In the genomic region with DNA sequence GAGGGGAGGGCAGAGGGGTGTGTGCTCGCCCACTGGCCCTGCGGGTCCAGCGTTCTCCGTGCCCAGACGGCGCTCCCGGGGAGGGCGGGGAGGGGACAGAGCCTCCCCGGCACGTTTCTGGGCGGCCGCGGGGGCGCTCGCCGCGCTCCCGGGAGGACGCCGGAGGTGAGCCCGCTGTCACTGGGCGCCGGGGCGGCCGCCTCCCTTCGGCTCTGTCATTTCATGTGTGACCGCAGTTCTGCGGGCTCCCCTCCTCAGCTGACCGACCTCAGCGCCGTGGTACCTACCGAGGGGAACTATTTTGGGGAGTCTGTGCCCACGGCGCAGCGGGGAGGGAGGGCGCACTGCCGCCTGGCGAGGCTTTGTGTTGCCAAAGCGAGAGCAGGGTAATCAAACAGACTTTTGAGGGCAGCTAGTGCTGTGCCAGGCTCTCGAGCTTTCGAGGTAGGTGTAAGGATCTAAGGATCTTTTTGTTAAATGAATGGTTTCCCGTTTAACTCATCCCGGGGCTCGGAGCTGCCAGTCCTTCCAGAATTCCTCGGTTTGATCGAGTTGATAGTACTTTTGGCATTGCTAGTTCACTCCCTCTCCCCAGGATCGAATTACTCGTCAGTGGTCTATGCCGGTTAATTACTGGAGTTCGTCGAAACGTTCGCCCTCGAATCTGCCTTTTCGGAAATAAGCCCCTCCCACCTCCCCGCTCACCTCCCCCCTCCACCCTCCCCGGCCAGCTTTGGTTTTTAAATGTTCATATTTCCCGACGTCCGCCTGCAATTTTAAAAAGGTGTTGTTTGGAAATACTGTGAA, we compare ENCODE assay signal across 1 cellular context.
TF ChIP-seq lines count a peak whose summit lies in the region.

No MANE protein-coding gene starts in this region.

TF ChIP-seq in HEK293, 187 proteins besides CTCF, POLR2A, EP300 and RAD21 (continued from another document and continues in another):
- TF ChIP-seq ZSCAN30 (tag by site-specific recombination; IDR thresholded peaks at IDR 0.05) (0 out of 2 replicates have a peak, but pooled peaks have one; percentile 26), ZNF140 (tag by site-specific recombination; IDR thresholded peaks at IDR 0.05) (no peak), KLF9 (tag by site-specific recombination; IDR thresholded peaks at IDR 0.05; ENCODE audit: low read depth) (peak; percentile 51), ZFP69B (tag by site-specific recombination; IDR thresholded peaks at IDR 0.05) (0 out of 2 replicates have a peak, but pooled peaks have one; percentile 41), ZNF2 (tag by site-specific recombination; IDR thresholded peaks at IDR 0.05) (no peak), WT1 (tag by site-specific recombination; IDR thresholded peaks at IDR 0.05) (peak; percentile 66; the same call in 1 of the 2 replicates), ZNF169 (tag by site-specific recombination; IDR thresholded peaks at IDR 0.05) (no peak), ZBTB7A (tag by site-specific recombination; IDR thresholded peaks at IDR 0.05; ENCODE audit: low read depth) (0 out of 2 replicates have a peak, but pooled peaks have one; percentile 27), ZNF221 (tag by site-specific recombination; IDR thresholded peaks at IDR 0.05; ENCODE audit: borderline replicate concordance) (no peak), ZNF555 (tag by site-specific recombination; conservative IDR thresholded peaks at IDR 0.05) (no peak), ZNF112 (tag by site-specific recombination; IDR thresholded peaks at IDR 0.05) (no peak), ZIC2 (tag by site-specific recombination; IDR thresholded peaks at IDR 0.05) (peak; percentile 66), OSR2 (tag by site-specific recombination; IDR thresholded peaks at IDR 0.05) (no peak), GLIS2 (tag by site-specific recombination; IDR thresholded peaks at IDR 0.05) (peak; percentile 87; the same call in 1 of the 2 replicates), SETDB1 (IDR thresholded peaks at IDR 0.05; ENCODE audit: insufficient read length, low read length) (no peak), ZNF24 (tag by site-specific recombination; IDR thresholded peaks at IDR 0.05) (peak; percentile 31; the same call in 1 of the 2 replicates), ZNF146 (tag by site-specific recombination; IDR thresholded peaks at IDR 0.05) (no peak), ZNF223 (tag by site-specific recombination; IDR thresholded peaks at IDR 0.05) (no peak), GLI4 (tag by site-specific recombination; IDR thresholded peaks at IDR 0.05) (no peak), ZNF571 (tag by site-specific recombination; IDR thresholded peaks at IDR 0.05) (no peak), YY1 (tag by site-specific recombination; IDR thresholded peaks at IDR 0.05) (no peak), BCL11B (tag by site-specific recombination; IDR thresholded peaks at IDR 0.05; ENCODE audit: low read depth) (no peak), ZNF214 (tag by site-specific recombination; IDR thresholded peaks at IDR 0.05; ENCODE audit: borderline replicate concordance) (no peak), ZNF837 (tag by site-specific recombination; IDR thresholded peaks at IDR 0.05) (no peak), ZNF530 (tag by site-specific recombination; IDR thresholded peaks at IDR 0.05; ENCODE audit: low read depth) (no peak), ZNF391 (tag by site-specific recombination; IDR thresholded peaks at IDR 0.05; ENCODE audit: borderline replicate concordance, low read depth) (no peak), ZNF274 (IDR thresholded peaks at IDR 0.05; ENCODE audit: low read length) (no peak), ZNF274 (tag by site-specific recombination; IDR thresholded peaks at IDR 0.05; ENCODE audit: borderline replicate concordance) (no peak), ZNF621 (tag by site-specific recombination; IDR thresholded peaks at IDR 0.05) (no peak), ZNF211 (tag by site-specific recombination; IDR thresholded peaks at IDR 0.05; ENCODE audit: low read depth) (no peak), ZNF791 (tag by site-specific recombination; IDR thresholded peaks at IDR 0.05) (no peak), ZNF843 (tag by site-specific recombination; IDR thresholded peaks at IDR 0.05) (no peak; the same call in 1 of the 2 replicates), ZFP3 (tag by site-specific recombination; IDR thresholded peaks at IDR 0.05; ENCODE audit: low read depth) (no peak), ZBTB20 (tag by site-specific recombination; IDR thresholded peaks at IDR 0.05) (peak; percentile 69; the same call in 1 of the 2 replicates), ZNF202 (tag by site-specific recombination; IDR thresholded peaks at IDR 0.05; ENCODE audit: borderline replicate concordance) (no peak), ZNF366 (tag by site-specific recombination; conservative IDR thresholded peaks at IDR 0.05) (peak; percentile 42; the same call in 1 of the 2 replicates), ZFHX2 (tag by site-specific recombination; conservative IDR thresholded peaks at IDR 0.05) (peak; percentile 68; the same call in 1 of the 2 replicates), ZNF707 (tag by site-specific recombination; IDR thresholded peaks at IDR 0.05) (no peak), ZBTB48 (tag by site-specific recombination; IDR thresholded peaks at IDR 0.05) (no peak), ZNF10 (tag by site-specific recombination; IDR thresholded peaks at IDR 0.05) (peak; percentile 93), KLF16 (tag by site-specific recombination; IDR thresholded peaks at IDR 0.05) (no peak), SCRT1 (tag by site-specific recombination; IDR thresholded peaks at IDR 0.05; ENCODE audit: borderline replicate concordance) (no peak), ZNF138 (tag by site-specific recombination; IDR thresholded peaks at IDR 0.05; ENCODE audit: borderline replicate concordance) (no peak)
- TF ChIP-seq, protein P1, sequence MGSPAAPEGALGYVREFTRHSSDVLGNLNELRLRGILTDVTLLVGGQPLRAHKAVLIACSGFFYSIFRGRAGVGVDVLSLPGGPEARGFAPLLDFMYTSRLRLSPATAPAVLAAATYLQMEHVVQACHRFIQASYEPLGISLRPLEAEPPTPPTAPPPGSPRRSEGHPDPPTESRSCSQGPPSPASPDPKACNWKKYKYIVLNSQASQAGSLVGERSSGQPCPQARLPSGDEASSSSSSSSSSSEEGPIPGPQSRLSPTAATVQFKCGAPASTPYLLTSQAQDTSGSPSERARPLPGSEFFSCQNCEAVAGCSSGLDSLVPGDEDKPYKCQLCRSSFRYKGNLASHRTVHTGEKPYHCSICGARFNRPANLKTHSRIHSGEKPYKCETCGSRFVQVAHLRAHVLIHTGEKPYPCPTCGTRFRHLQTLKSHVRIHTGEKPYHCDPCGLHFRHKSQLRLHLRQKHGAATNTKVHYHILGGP (tag by site-specific recombination; IDR thresholded peaks at IDR 0.05): peak; percentile 30; the same call in 1 of the 2 replicates
- TF ChIP-seq, protein P2, sequence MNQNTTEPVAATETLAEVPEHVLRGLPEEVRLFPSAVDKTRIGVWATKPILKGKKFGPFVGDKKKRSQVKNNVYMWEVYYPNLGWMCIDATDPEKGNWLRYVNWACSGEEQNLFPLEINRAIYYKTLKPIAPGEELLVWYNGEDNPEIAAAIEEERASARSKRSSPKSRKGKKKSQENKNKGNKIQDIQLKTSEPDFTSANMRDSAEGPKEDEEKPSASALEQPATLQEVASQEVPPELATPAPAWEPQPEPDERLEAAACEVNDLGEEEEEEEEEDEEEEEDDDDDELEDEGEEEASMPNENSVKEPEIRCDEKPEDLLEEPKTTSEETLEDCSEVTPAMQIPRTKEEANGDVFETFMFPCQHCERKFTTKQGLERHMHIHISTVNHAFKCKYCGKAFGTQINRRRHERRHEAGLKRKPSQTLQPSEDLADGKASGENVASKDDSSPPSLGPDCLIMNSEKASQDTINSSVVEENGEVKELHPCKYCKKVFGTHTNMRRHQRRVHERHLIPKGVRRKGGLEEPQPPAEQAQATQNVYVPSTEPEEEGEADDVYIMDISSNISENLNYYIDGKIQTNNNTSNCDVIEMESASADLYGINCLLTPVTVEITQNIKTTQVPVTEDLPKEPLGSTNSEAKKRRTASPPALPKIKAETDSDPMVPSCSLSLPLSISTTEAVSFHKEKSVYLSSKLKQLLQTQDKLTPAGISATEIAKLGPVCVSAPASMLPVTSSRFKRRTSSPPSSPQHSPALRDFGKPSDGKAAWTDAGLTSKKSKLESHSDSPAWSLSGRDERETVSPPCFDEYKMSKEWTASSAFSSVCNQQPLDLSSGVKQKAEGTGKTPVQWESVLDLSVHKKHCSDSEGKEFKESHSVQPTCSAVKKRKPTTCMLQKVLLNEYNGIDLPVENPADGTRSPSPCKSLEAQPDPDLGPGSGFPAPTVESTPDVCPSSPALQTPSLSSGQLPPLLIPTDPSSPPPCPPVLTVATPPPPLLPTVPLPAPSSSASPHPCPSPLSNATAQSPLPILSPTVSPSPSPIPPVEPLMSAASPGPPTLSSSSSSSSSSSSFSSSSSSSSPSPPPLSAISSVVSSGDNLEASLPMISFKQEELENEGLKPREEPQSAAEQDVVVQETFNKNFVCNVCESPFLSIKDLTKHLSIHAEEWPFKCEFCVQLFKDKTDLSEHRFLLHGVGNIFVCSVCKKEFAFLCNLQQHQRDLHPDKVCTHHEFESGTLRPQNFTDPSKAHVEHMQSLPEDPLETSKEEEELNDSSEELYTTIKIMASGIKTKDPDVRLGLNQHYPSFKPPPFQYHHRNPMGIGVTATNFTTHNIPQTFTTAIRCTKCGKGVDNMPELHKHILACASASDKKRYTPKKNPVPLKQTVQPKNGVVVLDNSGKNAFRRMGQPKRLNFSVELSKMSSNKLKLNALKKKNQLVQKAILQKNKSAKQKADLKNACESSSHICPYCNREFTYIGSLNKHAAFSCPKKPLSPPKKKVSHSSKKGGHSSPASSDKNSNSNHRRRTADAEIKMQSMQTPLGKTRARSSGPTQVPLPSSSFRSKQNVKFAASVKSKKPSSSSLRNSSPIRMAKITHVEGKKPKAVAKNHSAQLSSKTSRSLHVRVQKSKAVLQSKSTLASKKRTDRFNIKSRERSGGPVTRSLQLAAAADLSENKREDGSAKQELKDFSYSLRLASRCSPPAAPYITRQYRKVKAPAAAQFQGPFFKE (tag by site-specific recombination; IDR thresholded peaks at IDR 0.05; ENCODE audit: borderline replicate concordance): no peak
- TF ChIP-seq, protein P3, sequence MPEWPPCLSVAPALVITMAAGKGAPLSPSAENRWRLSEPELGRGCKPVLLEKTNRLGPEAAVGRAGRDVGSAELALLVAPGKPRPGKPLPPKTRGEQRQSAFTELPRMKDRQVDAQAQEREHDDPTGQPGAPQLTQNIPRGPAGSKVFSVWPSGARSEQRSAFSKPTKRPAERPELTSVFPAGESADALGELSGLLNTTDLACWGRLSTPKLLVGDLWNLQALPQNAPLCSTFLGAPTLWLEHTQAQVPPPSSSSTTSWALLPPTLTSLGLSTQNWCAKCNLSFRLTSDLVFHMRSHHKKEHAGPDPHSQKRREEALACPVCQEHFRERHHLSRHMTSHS (tag by site-specific recombination; IDR thresholded peaks at IDR 0.05): no peak
- TF ChIP-seq, protein P4, sequence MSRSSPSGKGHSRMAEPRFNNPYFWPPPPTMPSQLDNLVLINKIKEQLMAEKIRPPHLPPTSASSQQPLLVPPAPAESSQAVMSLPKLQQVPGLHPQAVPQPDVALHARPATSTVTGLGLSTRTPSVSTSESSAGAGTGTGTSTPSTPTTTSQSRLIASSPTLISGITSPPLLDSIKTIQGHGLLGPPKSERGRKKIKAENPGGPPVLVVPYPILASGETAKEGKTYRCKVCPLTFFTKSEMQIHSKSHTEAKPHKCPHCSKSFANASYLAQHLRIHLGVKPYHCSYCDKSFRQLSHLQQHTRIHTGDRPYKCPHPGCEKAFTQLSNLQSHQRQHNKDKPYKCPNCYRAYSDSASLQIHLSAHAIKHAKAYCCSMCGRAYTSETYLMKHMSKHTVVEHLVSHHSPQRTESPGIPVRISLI (tag by site-specific recombination; IDR thresholded peaks at IDR 0.05): no peak
- TF ChIP-seq, protein P5, sequence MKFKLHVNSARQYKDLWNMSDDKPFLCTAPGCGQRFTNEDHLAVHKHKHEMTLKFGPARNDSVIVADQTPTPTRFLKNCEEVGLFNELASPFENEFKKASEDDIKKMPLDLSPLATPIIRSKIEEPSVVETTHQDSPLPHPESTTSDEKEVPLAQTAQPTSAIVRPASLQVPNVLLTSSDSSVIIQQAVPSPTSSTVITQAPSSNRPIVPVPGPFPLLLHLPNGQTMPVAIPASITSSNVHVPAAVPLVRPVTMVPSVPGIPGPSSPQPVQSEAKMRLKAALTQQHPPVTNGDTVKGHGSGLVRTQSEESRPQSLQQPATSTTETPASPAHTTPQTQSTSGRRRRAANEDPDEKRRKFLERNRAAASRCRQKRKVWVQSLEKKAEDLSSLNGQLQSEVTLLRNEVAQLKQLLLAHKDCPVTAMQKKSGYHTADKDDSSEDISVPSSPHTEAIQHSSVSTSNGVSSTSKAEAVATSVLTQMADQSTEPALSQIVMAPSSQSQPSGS (tag by site-specific recombination; IDR thresholded peaks at IDR 0.05; ENCODE audit: low read depth): no peak
- TF ChIP-seq, protein P6, sequence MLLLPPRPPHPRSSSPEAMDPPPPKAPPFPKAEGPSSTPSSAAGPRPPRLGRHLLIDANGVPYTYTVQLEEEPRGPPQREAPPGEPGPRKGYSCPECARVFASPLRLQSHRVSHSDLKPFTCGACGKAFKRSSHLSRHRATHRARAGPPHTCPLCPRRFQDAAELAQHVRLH (tag by site-specific recombination; IDR thresholded peaks at IDR 0.05): no peak
- TF ChIP-seq, protein P7, sequence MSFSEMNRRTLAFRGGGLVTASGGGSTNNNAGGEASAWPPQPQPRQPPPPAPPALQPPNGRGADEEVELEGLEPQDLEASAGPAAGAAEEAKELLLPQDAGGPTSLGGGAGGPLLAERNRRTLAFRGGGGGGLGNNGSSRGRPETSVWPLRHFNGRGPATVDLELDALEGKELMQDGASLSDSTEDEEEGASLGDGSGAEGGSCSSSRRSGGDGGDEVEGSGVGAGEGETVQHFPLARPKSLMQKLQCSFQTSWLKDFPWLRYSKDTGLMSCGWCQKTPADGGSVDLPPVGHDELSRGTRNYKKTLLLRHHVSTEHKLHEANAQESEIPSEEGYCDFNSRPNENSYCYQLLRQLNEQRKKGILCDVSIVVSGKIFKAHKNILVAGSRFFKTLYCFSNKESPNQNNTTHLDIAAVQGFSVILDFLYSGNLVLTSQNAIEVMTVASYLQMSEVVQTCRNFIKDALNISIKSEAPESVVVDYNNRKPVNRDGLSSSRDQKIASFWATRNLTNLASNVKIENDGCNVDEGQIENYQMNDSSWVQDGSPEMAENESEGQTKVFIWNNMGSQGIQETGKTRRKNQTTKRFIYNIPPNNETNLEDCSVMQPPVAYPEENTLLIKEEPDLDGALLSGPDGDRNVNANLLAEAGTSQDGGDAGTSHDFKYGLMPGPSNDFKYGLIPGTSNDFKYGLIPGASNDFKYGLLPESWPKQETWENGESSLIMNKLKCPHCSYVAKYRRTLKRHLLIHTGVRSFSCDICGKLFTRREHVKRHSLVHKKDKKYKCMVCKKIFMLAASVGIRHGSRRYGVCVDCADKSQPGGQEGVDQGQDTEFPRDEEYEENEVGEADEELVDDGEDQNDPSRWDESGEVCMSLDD (tag by site-specific recombination; IDR thresholded peaks at IDR 0.05): no peak
- TF ChIP-seq, protein P8, sequence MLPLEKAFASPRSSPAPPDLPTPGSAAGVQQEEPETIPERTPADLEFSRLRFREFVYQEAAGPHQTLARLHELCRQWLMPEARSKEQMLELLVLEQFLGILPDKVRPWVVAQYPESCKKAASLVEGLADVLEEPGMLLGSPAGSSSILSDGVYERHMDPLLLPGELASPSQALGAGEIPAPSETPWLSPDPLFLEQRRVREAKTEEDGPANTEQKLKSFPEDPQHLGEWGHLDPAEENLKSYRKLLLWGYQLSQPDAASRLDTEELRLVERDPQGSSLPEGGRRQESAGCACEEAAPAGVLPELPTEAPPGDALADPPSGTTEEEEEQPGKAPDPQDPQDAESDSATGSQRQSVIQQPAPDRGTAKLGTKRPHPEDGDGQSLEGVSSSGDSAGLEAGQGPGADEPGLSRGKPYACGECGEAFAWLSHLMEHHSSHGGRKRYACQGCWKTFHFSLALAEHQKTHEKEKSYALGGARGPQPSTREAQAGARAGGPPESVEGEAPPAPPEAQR (tag by site-specific recombination; IDR thresholded peaks at IDR 0.05): no peak
